8 cellular contexts compared by ENCODE assay signal in the genomic region with DNA sequence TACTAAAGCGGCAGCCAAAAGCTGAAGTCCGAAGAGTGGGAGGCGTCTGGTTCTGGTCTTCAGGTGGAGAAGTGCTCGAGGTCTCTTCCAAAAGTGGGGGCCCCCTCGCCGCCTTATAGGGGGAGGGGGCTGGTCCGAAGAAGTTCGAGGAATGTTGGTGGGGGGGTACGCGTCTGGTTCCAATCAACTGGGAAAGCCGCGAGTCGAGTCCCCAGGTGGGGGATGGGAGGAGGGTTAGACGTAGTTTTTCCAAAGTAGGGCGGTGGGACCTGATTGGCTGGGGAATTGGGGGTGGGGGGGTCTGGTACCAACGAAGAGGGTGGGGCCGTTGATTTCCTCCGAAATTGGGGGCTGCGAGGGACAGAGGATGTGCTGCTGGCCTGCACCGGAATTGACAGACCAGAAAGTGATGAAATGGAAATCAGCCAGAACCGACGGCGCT. TPM values are rescaled to one million over a fixed set of nuclear protein-coding genes. Genes with fewer than 3 reads are reported as not detected.
DNase-seq lines count a peak whose midpoint lies in the region; ATAC-seq and TF ChIP-seq lines count a peak whose summit lies in the region.

No MANE protein-coding gene starts in this region.

- no peak overlapping the region for H3K27ac ChIP-seq in ACC112 (ENCODE audit: low read depth, low read length)
- no peak overlapping the region for H3K27ac ChIP-seq in brain microvascular endothelial cell
- H3K27ac ChIP-seq in mesodermal cell (ENCODE audit: low read depth, low read length, severe bottlenecking), result peak overlapping the region; percentile 87

- H3K4me1 ChIP-seq in ACC112 (ENCODE audit: control insufficient read depth, insufficient read depth, low read length, unreplicated experiment), result peaks cover 6% of the 10 kb centered on the region
- H3K4me1 ChIP-seq in mesodermal cell (ENCODE audit: control insufficient read depth, insufficient read depth, low read length, poor library complexity, severe bottlenecking), result peaks cover 45% of the 10 kb centered on the region

- H2AFZ ChIP-seq in ACC112 (ENCODE audit: low read length, unreplicated experiment), result peak overlapping the region; percentile 36

- TF ChIP-seq CTCF in brain microvascular endothelial cell (IDR thresholded peaks at IDR 0.05; ENCODE audit: low read depth, low read length, missing control alignments), result no peak

- peak overlapping the region; percentile 86 for H3K4me3 ChIP-seq in ACC112 (ENCODE audit: low read depth, low read length)
- H3K4me3 ChIP-seq in H7 (ENCODE audit: insufficient read depth, low read depth, low read length), result peak overlapping the region; percentile 92
- H3K4me3 ChIP-seq in brain microvascular endothelial cell (ENCODE audit: low read depth, low read length), result peak overlapping the region; percentile 72
- H3K4me3 ChIP-seq in mesodermal cell (ENCODE audit: extremely low read depth, insufficient read depth, low read length, poor library complexity, severe bottlenecking), result peak overlapping the region; percentile 86

- no peak for ATAC-seq in HG03439 (IDR thresholded peaks at IDR 0.05; ENCODE audit: unreplicated experiment)

- no peaks in the 10 kb centered on the region for H3K9me3 ChIP-seq in mesodermal cell (ENCODE audit: control insufficient read depth, low read length)

- H3K27me3 ChIP-seq in ACC112 (ENCODE audit: insufficient read depth, low read length) (peaks cover 54% of the 10 kb centered on the region), H7 (ENCODE audit: control insufficient read depth, insufficient read depth, low read length) (no peaks in the 10 kb centered on the region), brain microvascular endothelial cell (replicated peaks) (peaks cover 5% of the 10 kb centered on the region)

- no peaks in the 10 kb centered on the region for H3K36me3 ChIP-seq in ACC112 (ENCODE audit: insufficient read depth, low read length)
- H3K36me3 ChIP-seq in H7 (replicated peaks; ENCODE audit: control insufficient read depth, insufficient read depth, low read length), result peaks cover 2% of the 10 kb centered on the region
- H3K36me3 ChIP-seq in brain microvascular endothelial cell (replicated peaks), result no peaks in the 10 kb centered on the region
- H3K36me3 ChIP-seq in mesodermal cell (ENCODE audit: control insufficient read depth, insufficient read depth, low read length), result peaks cover 3% of the 10 kb centered on the region

- in situ Hi-C loops in brain microvascular endothelial cell (cut with HindIII; ENCODE audit: low pct_ligation_motif_present, low sequenced_read_pairs), result no loop called here

- no peaks in the 10 kb centered on the region for H3K79me2 ChIP-seq in ACC112 (ENCODE audit: control insufficient read depth, insufficient read depth, low read length, unreplicated experiment)

- peak; percentile 87 for DNase-seq in H7
- DNase-seq in brain microvascular endothelial cell, result no peak
- no peak for DNase-seq in NCI-H1417 treated with DMSO at 0.1 percent for 48 hours (lab: John Stamatoyannopoulos, UW)
- DNase-seq in AG08395 (ENCODE audit: low spot score), result no peak
- no peak for DNase-seq in ureter (ENCODE audit: low spot score)

- WGBS in mesodermal cell (ENCODE audit: insufficient coverage in 2 of 2), 2 experiments, result 2% methylated on average over 7 to 10 of the region's 23 CpGs

RNA-seq across cellular contexts. Expression of a gene that starts 0.6 kb away (rescaled TPM):
- total RNA-seq in H7 (2014; rRNA removed; shearing (Covaris generic)), result 392 and 393 TPM in 2 replicates
- polyA plus RNA-seq in mesodermal cell (2013, experiment 1 of 2), result 414 TPM
- 346 TPM for polyA plus RNA-seq in mesodermal cell (2013, experiment 2 of 2)
- 227 TPM for total RNA-seq in ureter

RNA-seq across cellular contexts. Expression of a gene that starts 59.7 kb away (rescaled TPM):
- 0.04 TPM in 1 of 2 replicates, not detected in the other for total RNA-seq in H7 (2014; rRNA removed; shearing (Covaris generic))
- 0.18 TPM for polyA plus RNA-seq in mesodermal cell (2013, experiment 1 of 2)
- not detected for polyA plus RNA-seq in mesodermal cell (2013, experiment 2 of 2)
- total RNA-seq in ureter, result 0.39 TPM
